1 cellular context compared by ENCODE assay signal in the genomic region with DNA sequence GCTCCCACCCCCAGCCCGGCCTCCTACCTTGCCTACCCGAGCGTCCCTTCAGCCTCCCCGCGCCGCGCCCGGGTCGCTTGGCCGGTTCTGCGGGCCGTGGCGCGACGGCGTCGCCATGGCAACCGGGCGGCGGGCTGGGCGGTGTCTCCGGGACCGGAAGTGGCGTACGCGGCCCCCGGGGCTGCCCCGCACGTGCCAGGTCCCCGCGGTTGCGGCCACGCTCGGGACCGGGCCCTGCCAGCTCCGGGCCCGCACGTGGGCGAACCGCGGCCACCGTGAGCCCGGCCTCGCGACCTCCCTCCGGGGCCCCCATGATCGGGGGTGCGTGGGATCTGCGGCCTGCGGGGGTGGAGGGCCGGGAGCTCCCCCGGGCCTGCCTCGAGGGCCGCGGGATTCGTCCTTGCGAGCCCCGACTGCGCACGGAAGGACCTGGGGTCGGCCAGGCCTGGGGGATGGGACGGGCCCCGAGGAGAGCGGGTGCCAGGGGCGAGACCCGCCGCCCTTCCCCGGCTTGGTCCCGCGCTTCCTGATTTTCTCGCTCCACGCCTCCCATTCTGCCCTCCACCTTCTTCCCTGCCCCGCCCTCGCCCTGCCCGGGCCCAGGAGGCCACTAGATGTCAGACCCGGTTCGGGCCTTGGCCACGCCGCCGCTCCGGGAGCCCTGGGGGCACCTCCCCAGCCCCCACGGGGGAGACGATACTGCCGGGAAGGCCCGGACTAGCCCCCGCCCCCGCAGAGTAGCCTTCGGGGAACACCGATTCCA.
TF ChIP-seq lines count a peak whose summit lies in the region.

TSS of gene CYB561 (minus strand) at position 89 of the 763 bp plus-strand sequence. CDS start 8,759 bp downstream, outside the sequence.

TF ChIP-seq in GM12878, 131 proteins besides CTCF, POLR2A, EP300 and RAD21 (continued from another document and continues in another):
- TF ChIP-seq CHD1 (IDR thresholded peaks at IDR 0.05; ENCODE audit: low read depth, low read length): no peak
- TF ChIP-seq RELA (IDR thresholded peaks at IDR 0.05; ENCODE audit: borderline replicate concordance, partially characterized antibody): peak; percentile 80
- peak; percentile 68; the same call in 1 of the 2 replicates for TF ChIP-seq MXI1 (IDR thresholded peaks at IDR 0.05; ENCODE audit: low read depth, low read length)
- TF ChIP-seq RB1 (IDR thresholded peaks at IDR 0.05; ENCODE audit: borderline replicate concordance): peak; percentile 35; the same call in 1 of the 2 replicates
- TF ChIP-seq BCL3 (IDR thresholded peaks at IDR 0.05; ENCODE audit: borderline replicate concordance, insufficient read depth, low read depth, low read length, poor library complexity, severe bottlenecking): peak; percentile 75
- no peak for TF ChIP-seq ASH2L (IDR thresholded peaks at IDR 0.05; ENCODE audit: borderline replicate concordance, low read depth)
- no peak for TF ChIP-seq PAX8 (IDR thresholded peaks at IDR 0.05)
- no peak for TF ChIP-seq ZNF24 (IDR thresholded peaks at IDR 0.05)
- peak; percentile 29 for TF ChIP-seq MEF2B (IDR thresholded peaks at IDR 0.05; ENCODE audit: partially characterized antibody, poor library complexity, severe bottlenecking)
- 0 out of 2 replicates have a peak, but pooled peaks have one; percentile 18 for TF ChIP-seq YY1 (IDR thresholded peaks at IDR 0.05; ENCODE audit: low read depth, low read length)
- TF ChIP-seq IRF3 (IDR thresholded peaks at IDR 0.05): no peak
- no peak for TF ChIP-seq SMAD1 (IDR thresholded peaks at IDR 0.05; ENCODE audit: low read depth, partially characterized antibody)
- TF ChIP-seq CBX5 (IDR thresholded peaks at IDR 0.05; ENCODE audit: low read depth): no peak
- TF ChIP-seq ZSCAN29 (IDR thresholded peaks at IDR 0.05): no peak
- no peak for TF ChIP-seq ZNF274 (IDR thresholded peaks at IDR 0.05; ENCODE audit: insufficient read depth, insufficient read length)
- TF ChIP-seq CHD2 (IDR thresholded peaks at IDR 0.05; ENCODE audit: borderline replicate concordance, low read depth, low read length): 0 out of 2 replicates have a peak, but pooled peaks have one; percentile 6
- TF ChIP-seq NBN (IDR thresholded peaks at IDR 0.05): no peak
- TF ChIP-seq KDM1A (IDR thresholded peaks at IDR 0.05; ENCODE audit: borderline replicate concordance): no peak
- no peak for TF ChIP-seq HDAC6 (IDR thresholded peaks at IDR 0.05; ENCODE audit: unreplicated experiment)
- TF ChIP-seq, protein P1, sequence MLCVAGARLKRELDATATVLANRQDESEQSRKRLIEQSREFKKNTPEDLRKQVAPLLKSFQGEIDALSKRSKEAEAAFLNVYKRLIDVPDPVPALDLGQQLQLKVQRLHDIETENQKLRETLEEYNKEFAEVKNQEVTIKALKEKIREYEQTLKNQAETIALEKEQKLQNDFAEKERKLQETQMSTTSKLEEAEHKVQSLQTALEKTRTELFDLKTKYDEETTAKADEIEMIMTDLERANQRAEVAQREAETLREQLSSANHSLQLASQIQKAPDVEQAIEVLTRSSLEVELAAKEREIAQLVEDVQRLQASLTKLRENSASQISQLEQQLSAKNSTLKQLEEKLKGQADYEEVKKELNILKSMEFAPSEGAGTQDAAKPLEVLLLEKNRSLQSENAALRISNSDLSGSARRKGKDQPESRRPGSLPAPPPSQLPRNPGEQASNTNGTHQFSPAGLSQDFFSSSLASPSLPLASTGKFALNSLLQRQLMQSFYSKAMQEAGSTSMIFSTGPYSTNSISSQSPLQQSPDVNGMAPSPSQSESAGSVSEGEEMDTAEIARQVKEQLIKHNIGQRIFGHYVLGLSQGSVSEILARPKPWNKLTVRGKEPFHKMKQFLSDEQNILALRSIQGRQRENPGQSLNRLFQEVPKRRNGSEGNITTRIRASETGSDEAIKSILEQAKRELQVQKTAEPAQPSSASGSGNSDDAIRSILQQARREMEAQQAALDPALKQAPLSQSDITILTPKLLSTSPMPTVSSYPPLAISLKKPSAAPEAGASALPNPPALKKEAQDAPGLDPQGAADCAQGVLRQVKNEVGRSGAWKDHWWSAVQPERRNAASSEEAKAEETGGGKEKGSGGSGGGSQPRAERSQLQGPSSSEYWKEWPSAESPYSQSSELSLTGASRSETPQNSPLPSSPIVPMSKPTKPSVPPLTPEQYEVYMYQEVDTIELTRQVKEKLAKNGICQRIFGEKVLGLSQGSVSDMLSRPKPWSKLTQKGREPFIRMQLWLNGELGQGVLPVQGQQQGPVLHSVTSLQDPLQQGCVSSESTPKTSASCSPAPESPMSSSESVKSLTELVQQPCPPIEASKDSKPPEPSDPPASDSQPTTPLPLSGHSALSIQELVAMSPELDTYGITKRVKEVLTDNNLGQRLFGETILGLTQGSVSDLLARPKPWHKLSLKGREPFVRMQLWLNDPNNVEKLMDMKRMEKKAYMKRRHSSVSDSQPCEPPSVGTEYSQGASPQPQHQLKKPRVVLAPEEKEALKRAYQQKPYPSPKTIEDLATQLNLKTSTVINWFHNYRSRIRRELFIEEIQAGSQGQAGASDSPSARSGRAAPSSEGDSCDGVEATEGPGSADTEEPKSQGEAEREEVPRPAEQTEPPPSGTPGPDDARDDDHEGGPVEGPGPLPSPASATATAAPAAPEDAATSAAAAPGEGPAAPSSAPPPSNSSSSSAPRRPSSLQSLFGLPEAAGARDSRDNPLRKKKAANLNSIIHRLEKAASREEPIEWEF (IDR thresholded peaks at IDR 0.05; ENCODE audit: insufficient replicate concordance, low read depth, low read length): no peak
- TF ChIP-seq EED (IDR thresholded peaks at IDR 0.05; ENCODE audit: low read depth): peak; percentile 34; the same call in 1 of the 2 replicates
- TF ChIP-seq, protein P2, sequence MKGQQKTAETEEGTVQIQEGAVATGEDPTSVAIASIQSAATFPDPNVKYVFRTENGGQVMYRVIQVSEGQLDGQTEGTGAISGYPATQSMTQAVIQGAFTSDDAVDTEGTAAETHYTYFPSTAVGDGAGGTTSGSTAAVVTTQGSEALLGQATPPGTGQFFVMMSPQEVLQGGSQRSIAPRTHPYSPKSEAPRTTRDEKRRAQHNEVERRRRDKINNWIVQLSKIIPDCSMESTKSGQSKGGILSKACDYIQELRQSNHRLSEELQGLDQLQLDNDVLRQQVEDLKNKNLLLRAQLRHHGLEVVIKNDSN (IDR thresholded peaks at IDR 0.05; ENCODE audit: borderline replicate concordance, extremely low read length, insufficient read depth, low read depth, low read length): no peak
- TF ChIP-seq BRCA1 (IDR thresholded peaks at IDR 0.05; ENCODE audit: low read depth, low read length): no peak
- no peak for TF ChIP-seq ETV6 (conservative IDR thresholded peaks at IDR 0.05 in 1 of 2, IDR thresholded peaks at IDR 0.05 in 1 of 2; ENCODE audit: borderline replicate concordance in 1 of 2, low read depth in 1 of 2)
- peak; percentile 100 for TF ChIP-seq BHLHE40 (IDR thresholded peaks at IDR 0.05; ENCODE audit: borderline replicate concordance in 1 of 2, low read depth in 2 of 2, low read length in 1 of 2)
- no peak for TF ChIP-seq TCF3 (IDR thresholded peaks at IDR 0.05; ENCODE audit: borderline replicate concordance, insufficient read depth, low read depth, low read length)
- TF ChIP-seq SRF (IDR thresholded peaks at IDR 0.05; ENCODE audit: low read depth in 2 of 2, low read length in 2 of 2): 0 out of 4 replicates have a peak, but pooled peaks of 1 of the 2 experiments have one; percentile 14
- TF ChIP-seq CBFB (IDR thresholded peaks at IDR 0.05; ENCODE audit: low read depth): no peak
- TF ChIP-seq IKZF1 (conservative IDR thresholded peaks at IDR 0.05): peak; percentile 88
- TF ChIP-seq, protein P3, sequence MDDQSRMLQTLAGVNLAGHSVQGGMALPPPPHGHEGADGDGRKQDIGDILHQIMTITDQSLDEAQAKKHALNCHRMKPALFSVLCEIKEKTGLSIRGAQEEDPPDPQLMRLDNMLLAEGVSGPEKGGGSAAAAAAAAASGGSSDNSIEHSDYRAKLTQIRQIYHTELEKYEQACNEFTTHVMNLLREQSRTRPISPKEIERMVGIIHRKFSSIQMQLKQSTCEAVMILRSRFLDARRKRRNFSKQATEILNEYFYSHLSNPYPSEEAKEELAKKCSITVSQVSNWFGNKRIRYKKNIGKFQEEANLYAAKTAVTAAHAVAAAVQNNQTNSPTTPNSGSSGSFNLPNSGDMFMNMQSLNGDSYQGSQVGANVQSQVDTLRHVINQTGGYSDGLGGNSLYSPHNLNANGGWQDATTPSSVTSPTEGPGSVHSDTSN (IDR thresholded peaks at IDR 0.05; ENCODE audit: insufficient replicate concordance, low read depth, low read length): no peak
- TF ChIP-seq RUNX3 (IDR thresholded peaks at IDR 0.05; ENCODE audit: low read length): peak; percentile 64
- TF ChIP-seq GATAD2B (conservative IDR thresholded peaks at IDR 0.05; ENCODE audit: low read depth): peak; percentile 93
- TF ChIP-seq ZBTB4 (CRISPR knock-in tag; IDR thresholded peaks at IDR 0.05): no peak
- TF ChIP-seq WRNIP1 (IDR thresholded peaks at IDR 0.05; ENCODE audit: borderline replicate concordance, low read depth, low read length): no peak
- TF ChIP-seq TCF12 (IDR thresholded peaks at IDR 0.05; ENCODE audit: low read depth, low read length): no peak
- no peak for TF ChIP-seq BCL11A (IDR thresholded peaks at IDR 0.05; ENCODE audit: low read depth, low read length)
- TF ChIP-seq, protein P4, sequence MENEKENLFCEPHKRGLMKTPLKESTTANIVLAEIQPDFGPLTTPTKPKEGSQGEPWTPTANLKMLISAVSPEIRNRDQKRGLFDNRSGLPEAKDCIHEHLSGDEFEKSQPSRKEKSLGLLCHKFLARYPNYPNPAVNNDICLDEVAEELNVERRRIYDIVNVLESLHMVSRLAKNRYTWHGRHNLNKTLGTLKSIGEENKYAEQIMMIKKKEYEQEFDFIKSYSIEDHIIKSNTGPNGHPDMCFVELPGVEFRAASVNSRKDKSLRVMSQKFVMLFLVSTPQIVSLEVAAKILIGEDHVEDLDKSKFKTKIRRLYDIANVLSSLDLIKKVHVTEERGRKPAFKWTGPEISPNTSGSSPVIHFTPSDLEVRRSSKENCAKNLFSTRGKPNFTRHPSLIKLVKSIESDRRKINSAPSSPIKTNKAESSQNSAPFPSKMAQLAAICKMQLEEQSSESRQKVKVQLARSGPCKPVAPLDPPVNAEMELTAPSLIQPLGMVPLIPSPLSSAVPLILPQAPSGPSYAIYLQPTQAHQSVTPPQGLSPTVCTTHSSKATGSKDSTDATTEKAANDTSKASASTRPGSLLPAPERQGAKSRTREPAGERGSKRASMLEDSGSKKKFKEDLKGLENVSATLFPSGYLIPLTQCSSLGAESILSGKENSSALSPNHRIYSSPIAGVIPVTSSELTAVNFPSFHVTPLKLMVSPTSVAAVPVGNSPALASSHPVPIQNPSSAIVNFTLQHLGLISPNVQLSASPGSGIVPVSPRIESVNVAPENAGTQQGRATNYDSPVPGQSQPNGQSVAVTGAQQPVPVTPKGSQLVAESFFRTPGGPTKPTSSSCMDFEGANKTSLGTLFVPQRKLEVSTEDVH (IDR thresholded peaks at IDR 0.05; ENCODE audit: low read depth, partially characterized antibody): no peak
- TF ChIP-seq, protein P5, sequence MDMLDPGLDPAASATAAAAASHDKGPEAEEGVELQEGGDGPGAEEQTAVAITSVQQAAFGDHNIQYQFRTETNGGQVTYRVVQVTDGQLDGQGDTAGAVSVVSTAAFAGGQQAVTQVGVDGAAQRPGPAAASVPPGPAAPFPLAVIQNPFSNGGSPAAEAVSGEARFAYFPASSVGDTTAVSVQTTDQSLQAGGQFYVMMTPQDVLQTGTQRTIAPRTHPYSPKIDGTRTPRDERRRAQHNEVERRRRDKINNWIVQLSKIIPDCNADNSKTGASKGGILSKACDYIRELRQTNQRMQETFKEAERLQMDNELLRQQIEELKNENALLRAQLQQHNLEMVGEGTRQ (IDR thresholded peaks at IDR 0.05; ENCODE audit: borderline replicate concordance, low read depth, low read length): no peak
- TF ChIP-seq FOS (IDR thresholded peaks at IDR 0.05; ENCODE audit: borderline replicate concordance, extremely low read depth, insufficient read length): no peak
- TF ChIP-seq BACH1 (IDR thresholded peaks at IDR 0.05; ENCODE audit: borderline replicate concordance): peak; percentile 82
